In genomic region chr17:80892019-80892855, GRCh38 we compare ENCODE assay signal across 8 cellular contexts.
DNase-seq lines count a peak whose midpoint lies in the region; ATAC-seq and TF ChIP-seq lines count a peak whose summit lies in the region.

No MANE protein-coding gene starts in this region.

- in situ Hi-C loops in GM13976 (cut with MboI; ENCODE audit: low sequenced_read_pairs, unreplicated experiment) = no loop called here

- peaks cover 6% of the 10 kb centered on the region; the same call in 1 of the 2 replicates for H4K20me1 ChIP-seq in PC-9 (ENCODE audit: insufficient read depth)

- BruUV-seq in PC-9 (replicated peaks; lab: Mats Ljungman, UMichigan) = TSS peak; percentile 16

- H2AFZ ChIP-seq in PC-9 = no peak overlapping the region

- no peaks in the 10 kb centered on the region for H3K79me2 ChIP-seq in PC-9 (ENCODE audit: low read depth)

- no peak for TF ChIP-seq POLR2A in vagina (IDR thresholded peaks at IDR 0.05)

- H3K27ac ChIP-seq in PC-9 (peak overlapping the region; percentile 95), vagina (peak overlapping the region; percentile 70)

- intact Hi-C loops in PC-9 (cut with micrococcal nuclease; ENCODE audit: unreplicated experiment) = loop anchor here (2.0 kb wide), 1 partner anchor 59 kb away; no protein-coding TSS in a partner anchor
- intact Hi-C loops in vagina (cut with DNase I) = no loop called here

- POLR2A ChIA-PET in PC-9 (lab: Charles Lee; ENCODE audit: unreplicated experiment) = interaction anchor here (0.6 kb wide), 1 partner anchor 36 kb away, joined by 3 read pairs; no protein-coding TSS in a partner anchor

- H3K4me3 ChIP-seq in PC-9 (peak overlapping the region; percentile 44; the same call in 1 of the 2 replicates), vagina (no peak overlapping the region)

- no peaks in the 10 kb centered on the region for H3K36me3 ChIP-seq in PC-9 (ENCODE audit: low read depth)
- H3K36me3 ChIP-seq in vagina = peaks cover 0 to 4% of the 10 kb centered on the region in 2 donors

- CTCF ChIA-PET in PC-9 (lab: Charles Lee) = interaction anchor here (0.6 kb wide), 1 partner anchor 318 kb away, joined by 4 read pairs; no protein-coding TSS in a partner anchor

- peaks cover 21% of the 10 kb centered on the region for H3F3A ChIP-seq in PC-9 (ENCODE audit: insufficient read depth, low read depth)

- DNase-seq in GM13976 (ENCODE audit: low spot score) (peak; percentile 93), PC-9 (peak; percentile 83 to 85), fibroblast of peridontal ligament (ENCODE audit: extremely low read depth) (peak; percentile 97), retina (peak; percentile 44), vagina (ENCODE audit: extremely low spot score in 2 of 2) (no peak), DMS79 treated with DMSO at 0.1 percent for 48 hours (lab: John Stamatoyannopoulos, UW) (no peak)
- DNase-seq in activated T-cell treated with anti-CD3 and anti-CD28 coated beads, Interleukin-2, amount 50 U/mL, for 48 hours = peak; percentile 91

- H3K9me3 ChIP-seq in PC-9 (ENCODE audit: insufficient read depth, low read depth) (no peaks in the 10 kb centered on the region), vagina (no peaks in the 10 kb centered on the region)

- H3K27me3 ChIP-seq in PC-9 (ENCODE audit: insufficient read depth, low read depth) (no peaks in the 10 kb centered on the region), vagina (no peaks in the 10 kb centered on the region)

- ATAC-seq in HG03045 (IDR thresholded peaks at IDR 0.05; ENCODE audit: unreplicated experiment) = peak; percentile 71

- peak overlapping the region; percentile 73 for H3K4me2 ChIP-seq in PC-9

- no peaks in the 10 kb centered on the region for H3K9me2 ChIP-seq in PC-9 (ENCODE audit: insufficient read depth)

- H3K4me1 ChIP-seq in PC-9 (replicated peaks; ENCODE audit: insufficient read depth) (peaks cover 31% of the 10 kb centered on the region), vagina (peaks cover 24% of the 10 kb centered on the region)

- TF ChIP-seq CTCF in GM13976 (IDR thresholded peaks at IDR 0.05; ENCODE audit: borderline replicate concordance, control extremely low read depth, extremely low read depth, insufficient read depth, missing control alignments) (no peak), PC-9 (conservative IDR thresholded peaks at IDR 0.05) (0 out of 2 replicates have a peak, but pooled peaks have one; percentile 0), vagina (IDR thresholded peaks at IDR 0.05) (no peak)

Comparison
In these comparisons a context has a peak if more than half of its experiments do, and no peak if none do; other contexts are left out.
1. DNase-seq: peak in GM13976 (single experiment), PC-9 (2 of 2), activated T-cell treated with anti-CD3 and anti-CD28 coated beads, Interleukin-2, amount 50 U/mL, for 48 hours (2 of 2), fibroblast of peridontal ligament (single experiment) and retina (single experiment); none in vagina (0 of 2) and DMS79 treated with DMSO at 0.1 percent for 48 hours (single experiment).